In the genomic region with DNA sequence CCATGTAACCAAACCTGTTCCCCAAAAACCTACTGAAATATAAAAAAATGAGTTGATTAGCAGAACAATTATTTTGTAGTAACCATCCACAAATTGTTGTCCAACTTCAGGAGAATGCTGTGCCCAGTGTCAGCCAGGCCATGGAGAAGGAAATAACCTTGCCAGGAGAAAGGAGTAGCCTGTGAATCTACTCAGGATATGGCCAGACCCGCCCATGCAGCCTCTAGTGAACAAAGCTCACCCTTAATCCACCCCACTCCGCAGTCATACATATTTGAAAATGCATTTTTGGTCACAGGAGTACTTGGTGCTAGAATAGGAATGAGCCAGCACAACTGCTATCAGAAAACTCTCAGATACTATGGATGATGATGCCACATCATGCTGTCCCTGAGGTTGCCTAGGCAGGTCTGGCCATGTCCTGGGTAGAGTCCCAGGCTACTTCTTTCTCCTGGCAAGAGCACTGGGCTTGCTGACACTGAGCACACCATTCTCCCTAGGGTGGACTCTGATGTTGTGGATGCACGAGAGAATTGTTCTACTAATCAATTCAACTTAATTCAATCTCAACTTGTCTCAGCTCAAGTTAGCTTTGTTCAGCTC, we compare ENCODE assay signal across 26 cellular contexts. TPM values are rescaled to one million over a fixed set of nuclear protein-coding genes. Genes with fewer than 3 reads are reported as not detected.
"Had no signal": no experiment of that assay in that cellular context is flagged by ENCODE, and none has a peak within 500 bp of the region (broad histone marks: within the 10 kb centered on the region; RNA-seq: fewer than 3 reads in every experiment).

No MANE protein-coding gene starts in this region.

- ATAC-seq: gastroesophageal sphincter; left lobe of liver; lower lobe of right lung; naive thymus-derived CD8-positive, alpha-beta T cell had no signal

- H3K4me3 ChIP-seq: coronary artery, gastroesophageal sphincter, hepatocyte, lower lobe of right lung, stomach, thoracic aorta, transverse colon had no signal

- H3K27me3 ChIP-seq: hepatocyte, neutrophil had no signal

- H3K9me3 Mint-ChIP-seq: endodermal cell had no signal

- H3K4me3 Mint-ChIP-seq: endodermal cell had no signal

- H3K4me1 ChIP-seq: gastroesophageal sphincter, lower lobe of right lung, stomach, transverse colon had no signal

- FAIRE-seq: endothelial cell of umbilical vein, small intestine had no signal

- H3K9me3 ChIP-seq: lower lobe of right lung, neutrophil, thoracic aorta, transverse colon had no signal

- H3K27ac ChIP-seq: coronary artery, gastroesophageal sphincter, hepatocyte, lower lobe of right lung, neutrophil, stomach, thoracic aorta, transverse colon had no signal

- H3K27ac Mint-ChIP-seq: endodermal cell had no signal

- H3K36me3 ChIP-seq: gastroesophageal sphincter, lower lobe of right lung, neutrophil, stomach, transverse colon had no signal

- DNase-seq: caudate nucleus; effector CD4-positive, alpha-beta T cell; endodermal cell; kidney glomerular epithelial cell; lower lobe of right lung; mesenchymal stem cell; naive thymus-derived CD8-positive, alpha-beta T cell; right cardiac atrium; small intestine; stimulated activated CD4-positive, alpha-beta T cell treated with anti-CD3 and anti-CD28 coated beads, Interleukin-12 subunit alpha, Interleukin-12 subunit beta, amount 100 ng/mL, for 4 hours; stimulated activated naive CD4-positive, alpha-beta T cell; stomach; substantia nigra; transverse colon had no signal

RNA-seq across cellular contexts. Expression of a gene that starts 18.1 kb away (rescaled TPM):
- total RNA-seq: dermis microvascular lymphatic vessel endothelial cell; endothelial cell of umbilical vein; fibroblast of lung; left lobe of liver; naive thymus-derived CD8-positive, alpha-beta T cell; osteoblast; ureter had no signal
- polyA plus RNA-seq: endothelial cell of umbilical vein; fibroblast of lung; naive thymus-derived CD8-positive, alpha-beta T cell; neural cell; stomach had no signal

RNA-seq across cellular contexts. Expression of a gene that starts 21.8 kb away (rescaled TPM):
- total RNA-seq: dermis microvascular lymphatic vessel endothelial cell, endothelial cell of umbilical vein, fibroblast of lung, osteoblast, thoracic aorta had no signal
- polyA plus RNA-seq: endothelial cell of umbilical vein, fibroblast of lung had no signal
